In genomic region chr16:4765511-4766474, GRCh38 we compare ENCODE assay signal across 9 cellular contexts. TPM values are rescaled to one million over a fixed set of nuclear protein-coding genes. Genes with fewer than 3 reads are reported as not detected.
DNase-seq lines count a peak whose midpoint lies in the region; ATAC-seq and TF ChIP-seq lines count a peak whose summit lies in the region.
"Had no signal": no experiment of that assay in that cellular context is flagged by ENCODE, and none has a peak within 500 bp of the region (broad histone marks: within the 10 kb centered on the region; RNA-seq: fewer than 3 reads in every experiment).

No MANE protein-coding gene starts in this region.

- H3K36me3 ChIP-seq in OCI-LY1 (ENCODE audit: insufficient read depth, low read length) (peaks cover 25% of the 10 kb centered on the region), endocrine pancreas (ENCODE audit: control insufficient read depth, insufficient read depth, low read length) (peaks cover 3% of the 10 kb centered on the region), neural progenitor cell (no peaks in the 10 kb centered on the region)

- H3K27me3 ChIP-seq in CD4-positive, alpha-beta T cell (ENCODE audit: control insufficient read depth, insufficient read depth, low read length), result no peaks in the 10 kb centered on the region
- no peaks in the 10 kb centered on the region for H3K27me3 ChIP-seq in OCI-LY1 (ENCODE audit: insufficient read depth, low read length)
- H3K27me3 ChIP-seq in endocrine pancreas (ENCODE audit: control insufficient read depth, insufficient read depth, low read length), result no peaks in the 10 kb centered on the region
- no peaks in the 10 kb centered on the region for H3K27me3 ChIP-seq in neural progenitor cell

- no peak for ATAC-seq in CD4-positive, alpha-beta T cell (ENCODE audit: poor library complexity)

- no peaks in the 10 kb centered on the region for H3K9me2 ChIP-seq in OCI-LY1 (ENCODE audit: low read depth, low read length)

- no peaks in the 10 kb centered on the region for H3K9me3 Mint-ChIP-seq in CD4-positive, alpha-beta T cell
- no peaks in the 10 kb centered on the region for H3K9me3 Mint-ChIP-seq in neural progenitor cell

- H3K79me2 ChIP-seq in OCI-LY1 (ENCODE audit: insufficient read depth, low read length) (no peaks in the 10 kb centered on the region), neural progenitor cell (ENCODE audit: low read depth) (peaks cover 17% of the 10 kb centered on the region)

- H3K27me3 Mint-ChIP-seq in CD4-positive, alpha-beta T cell, result no peaks in the 10 kb centered on the region
- H3K27me3 Mint-ChIP-seq in neural progenitor cell (ENCODE audit: insufficient read depth, low read depth), result peaks cover 3% of the 10 kb centered on the region

- POLR2A ChIA-PET in CD4-positive, alpha-beta T cell (lab: Charles Lee), result interaction anchor here (1.2 to 3.5 kb wide), 6 partner anchors 31 to 149 kb away, joined by 3 to 61 read pairs (median 6); partner anchors contain the start of genes ANKS3, DNAAF8 and ROGDI

- no peak overlapping the region for H3K27ac ChIP-seq in CD4-positive, alpha-beta T cell (ENCODE audit: low read depth, low read length)
- no peak overlapping the region for H3K27ac ChIP-seq in OCI-LY1 (ENCODE audit: low read depth, low read length, poor library complexity, severe bottlenecking)
- H3K27ac ChIP-seq in neural progenitor cell, result no peak overlapping the region

- TF ChIP-seq CTCF in CD4-positive, alpha-beta T cell (IDR thresholded peaks at IDR 0.05), result no peak
- TF ChIP-seq CTCF in OCI-LY1 (IDR thresholded peaks at IDR 0.05; ENCODE audit: low read length), result no peak
- TF ChIP-seq CTCF in neural progenitor cell (IDR thresholded peaks at IDR 0.05), result no peak

- H3K4me2 ChIP-seq in OCI-LY1 (ENCODE audit: low read length) (peak overlapping the region; percentile 81), neural progenitor cell (peak overlapping the region; percentile 89)

- no peak overlapping the region for H2AFZ ChIP-seq in OCI-LY1 (ENCODE audit: low read length)
- H2AFZ ChIP-seq in neural progenitor cell (replicated peaks), result no peak overlapping the region

- CTCF ChIA-PET in CD4-positive, alpha-beta T cell (lab: Charles Lee), result no interaction called here

- H3K4me1 ChIP-seq in OCI-LY1 (ENCODE audit: insufficient read depth, low read length, severe bottlenecking), result peaks cover 13% of the 10 kb centered on the region
- H3K4me1 ChIP-seq in endocrine pancreas (ENCODE audit: control insufficient read depth, insufficient read depth, low read length), result no peaks in the 10 kb centered on the region
- H3K4me1 ChIP-seq in neural progenitor cell, result no peaks in the 10 kb centered on the region

- H3K4me3 Mint-ChIP-seq in CD4-positive, alpha-beta T cell, result peak overlapping the region; percentile 89
- peak overlapping the region; percentile 87 for H3K4me3 Mint-ChIP-seq in neural progenitor cell

- no peaks in the 10 kb centered on the region for H3K9me3 ChIP-seq in CD4-positive, alpha-beta T cell (ENCODE audit: control insufficient read depth, low read length)
- H3K9me3 ChIP-seq in OCI-LY1 (ENCODE audit: low read length) (no peaks in the 10 kb centered on the region), endocrine pancreas (ENCODE audit: control insufficient read depth, low read length) (no peaks in the 10 kb centered on the region), neural progenitor cell (ENCODE audit: low read depth) (no peaks in the 10 kb centered on the region)

- H3K36me3 Mint-ChIP-seq in CD4-positive, alpha-beta T cell (ENCODE audit: low read depth), result peaks cover 50% of the 10 kb centered on the region
- no peaks in the 10 kb centered on the region for H3K36me3 Mint-ChIP-seq in neural progenitor cell

- H3K4me3 ChIP-seq in OCI-LY1 (ENCODE audit: low read depth, low read length, poor library complexity, severe bottlenecking) (peak overlapping the region; percentile 86), endocrine pancreas (ENCODE audit: control insufficient read depth, insufficient read depth, low read length) (peak overlapping the region; percentile 54), neural progenitor cell (peak overlapping the region; percentile 93)

- H3K4me1 Mint-ChIP-seq in CD4-positive, alpha-beta T cell (ENCODE audit: low read depth), result peaks cover 32% of the 10 kb centered on the region
- peaks cover 22% of the 10 kb centered on the region for H3K4me1 Mint-ChIP-seq in neural progenitor cell

- no peak for DNase-seq in CD4-positive, alpha-beta T cell
- DNase-seq in neural progenitor cell (ENCODE audit: low spot score) (no peak), D341Med (ENCODE audit: low spot score) (no peak), NCI-H524 treated with DMSO at 0.1 percent for 48 hours (lab: John Stamatoyannopoulos, UW) (no peak), NCI-H345 (lab: John Stamatoyannopoulos, UW) (no peak), COR-L47 (lab: John Stamatoyannopoulos, UW) (no peak)

- intact Hi-C loops in CD4-positive, alpha-beta T cell (cut with DNase I, micrococcal nuclease), result loop anchor here (2.0 to 5.0 kb wide), 4 partner anchors 31 to 495 kb away; partner anchors contain the start of genes ANKS3 (in 1 of the 2), DNAAF8 (in 1 of the 2), EEF2KMT (in 1 of the 2) and MGRN1 (in 1 of the 2)

- H3K9ac ChIP-seq in OCI-LY1 (ENCODE audit: low read length), result peak overlapping the region; percentile 85
- H3K9ac ChIP-seq in endocrine pancreas (ENCODE audit: control insufficient read depth, insufficient read depth, low read length), result peak overlapping the region; percentile 73
- H3K9ac ChIP-seq in neural progenitor cell, result peak overlapping the region; percentile 96

- H4K20me1 ChIP-seq in OCI-LY1 (ENCODE audit: insufficient read depth, low read length) (no peaks in the 10 kb centered on the region), neural progenitor cell (ENCODE audit: low read depth) (no peaks in the 10 kb centered on the region)

- H3F3A ChIP-seq in OCI-LY1 (ENCODE audit: insufficient read depth, low read length) (peaks cover 9% of the 10 kb centered on the region; the same call in 1 of the 2 replicates), neural progenitor cell (ENCODE audit: low read depth) (peaks cover 21% of the 10 kb centered on the region)

- H3K27ac Mint-ChIP-seq in CD4-positive, alpha-beta T cell, result peak overlapping the region; percentile 90
- no peak overlapping the region for H3K27ac Mint-ChIP-seq in neural progenitor cell

RNA-seq across cellular contexts. Expression of gene ZNF500, which starts 1.2 kb away (rescaled TPM):
- 10 to 100 TPM; 11.8 to 12.4 TPM for total RNA-seq in CD4-positive, alpha-beta T cell
- 4.2 and 17.9 TPM in 2 replicates for total RNA-seq in neural progenitor cell (ENCODE audit: low replicate concordance)

RNA-seq across cellular contexts. Expression of gene SEPTIN12, which starts 22.4 kb away (rescaled TPM):
- total RNA-seq in CD4-positive, alpha-beta T cell, result not detected
- not detected in 2 replicates for total RNA-seq in neural progenitor cell (ENCODE audit: low replicate concordance)
- total RNA-seq: RPMI7951 had no signal

RNA-seq across cellular contexts. Expression of gene SMIM22, which starts 29.4 kb away (rescaled TPM):
- total RNA-seq in CD4-positive, alpha-beta T cell, result not detected
- not detected in 2 replicates for total RNA-seq in neural progenitor cell (ENCODE audit: low replicate concordance)
- total RNA-seq: RPMI7951 had no signal

RNA-seq across cellular contexts. Expression of gene DNAAF8, which starts 31.5 kb away (rescaled TPM):
- under 1 TPM in 1 of 2 experiments, not detected in 1; 0.25 TPM for total RNA-seq in CD4-positive, alpha-beta T cell
- total RNA-seq in neural progenitor cell (ENCODE audit: low replicate concordance), result not detected in 2 replicates

RNA-seq across cellular contexts. Expression of gene ANKS3, which starts 31.7 kb away (rescaled TPM):
- 10 to 100 TPM; 13.5 TPM for total RNA-seq in CD4-positive, alpha-beta T cell
- total RNA-seq in neural progenitor cell (ENCODE audit: low replicate concordance), result 20.6 and 32.7 TPM in 2 replicates
